In genomic region chr12:106897082-106897481, GRCh38 we compare ENCODE assay signal across 14 cellular contexts. TPM values are rescaled to one million over a fixed set of nuclear protein-coding genes. Genes with fewer than 3 reads are reported as not detected.
DNase-seq lines count a peak whose midpoint lies in the region; ATAC-seq lines count a peak whose summit lies in the region.
"Had no signal": no experiment of that assay in that cellular context is flagged by ENCODE, and none has a peak within 500 bp of the region (broad histone marks: within the 10 kb centered on the region; RNA-seq: fewer than 3 reads in every experiment).

No MANE protein-coding gene starts in this region.

- peak; percentile 6 for DNase-seq in DMS153 (lab: John Stamatoyannopoulos, UW)
- no peak for DNase-seq in DMS153 treated with DMSO at 0.1 percent for 48 hours (lab: John Stamatoyannopoulos, UW; ENCODE audit: unreplicated experiment)
- DNase-seq in LHCN-M2 (ENCODE audit: low read depth) = peak; percentile 40
- DNase-seq in amniotic epithelial cell (ENCODE audit: low read depth) = peak; percentile 25
- peak; percentile 40 to 44 for DNase-seq in lung microvascular endothelial cell (ENCODE audit: low read depth in 2 of 2)
- no peak for DNase-seq in activated CD4-positive, alpha-beta T cell treated with anti-CD3 and anti-CD28 coated beads, Interleukin-2, amount 50 U/mL, for 48 hours
- DNase-seq in NCI-H1436 (lab: John Stamatoyannopoulos, UW) = no peak
- DNase-seq: activated CD4-positive, alpha-beta T cell treated with anti-CD3 and anti-CD28 coated beads for 48 hours; DMS79; mesendoderm; ovary; T-helper 1 cell; transverse colon had no signal

- no peak for ATAC-seq in activated CD4-positive, CD25-positive, alpha-beta regulatory T cell treated with anti-CD3 and anti-CD28 coated beads, Interleukin-2, amount 50 U/mL, for 24 hours

RNA-seq across cellular contexts. Expression of gene TMEM263, which starts 58.6 kb away (rescaled TPM):
- 70.2 and 83.0 TPM in 2 replicates for total RNA-seq in LHCN-M2 (2014; rRNA removed)
- polyA plus RNA-seq in LHCN-M2 (2012) = 31.4 TPM
- total RNA-seq in lung microvascular endothelial cell = 37.3 and 37.5 TPM in 2 replicates

Comparison
In these comparisons a context has a peak if more than half of its experiments do, and no peak if none do; other contexts are left out.
1. DNase-seq: peak in DMS153 (single experiment), LHCN-M2 (single experiment), amniotic epithelial cell (single experiment) and lung microvascular endothelial cell (2 of 2); none in DMS153 treated with DMSO at 0.1 percent for 48 hours (single experiment), activated CD4-positive, alpha-beta T cell treated with anti-CD3 and anti-CD28 coated beads, Interleukin-2, amount 50 U/mL, for 48 hours (0 of 2) and NCI-H1436 (single experiment).